In genomic region chr4:169826634-169827187, GRCh38 we compare ENCODE assay signal across 17 cellular contexts.
"Had no signal": no experiment of that assay in that cellular context is flagged by ENCODE, and none has a peak within 500 bp of the region (broad histone marks: within the 10 kb centered on the region; RNA-seq: fewer than 3 reads in every experiment).

No MANE protein-coding gene starts in this region.

- H3K9me3 Mint-ChIP-seq: dendritic cell treated with granulocyte-macrophage colony-stimulating factor and Interleukin-4, amounts not matched to agents 40 ng/mL and 50 ng/mL, for 4 days; effector memory CD8-positive, alpha-beta T cell; type B pancreatic cell had no signal

- H3K27me3 ChIP-seq: gastroesophageal sphincter, neutrophil, sigmoid colon had no signal

- ATAC-seq: effector memory CD8-positive, alpha-beta T cell; gastroesophageal sphincter; left cardiac atrium; naive thymus-derived CD4-positive, alpha-beta T cell; psoas muscle had no signal

- H3K4me3 Mint-ChIP-seq: dendritic cell treated with granulocyte-macrophage colony-stimulating factor and Interleukin-4, amounts not matched to agents 40 ng/mL and 50 ng/mL, for 4 days; effector memory CD8-positive, alpha-beta T cell; naive thymus-derived CD4-positive, alpha-beta T cell; type B pancreatic cell had no signal

- DNase-seq: effector memory CD8-positive, alpha-beta T cell; esophagus squamous epithelium; foreskin fibroblast; glutamatergic neuron; kidney; left cardiac atrium; mesendoderm; naive thymus-derived CD4-positive, alpha-beta T cell; psoas muscle; sigmoid colon; small intestine; stimulated activated CD4-positive, alpha-beta T cell treated with anti-CD3 and anti-CD28 coated beads, Interleukin-12 subunit alpha, Interleukin-12 subunit beta, amount 100 ng/mL, for 4 hours; stimulated activated naive CD4-positive, alpha-beta T cell treated with Interleukin-2 at 50 U/mL for 16 hours had no signal

- H3K4me3 ChIP-seq: esophagus squamous epithelium, gastroesophageal sphincter, psoas muscle, sigmoid colon had no signal

- H3K27ac Mint-ChIP-seq: dendritic cell treated with granulocyte-macrophage colony-stimulating factor and Interleukin-4, amounts not matched to agents 40 ng/mL and 50 ng/mL, for 4 days; effector memory CD8-positive, alpha-beta T cell; naive thymus-derived CD4-positive, alpha-beta T cell; type B pancreatic cell had no signal

- H3K4me1 ChIP-seq: esophagus squamous epithelium, gastroesophageal sphincter, psoas muscle, sigmoid colon had no signal

- H3K36me3 Mint-ChIP-seq: type B pancreatic cell had no signal

- H3K27ac ChIP-seq: esophagus squamous epithelium, gastroesophageal sphincter, neutrophil, psoas muscle, sigmoid colon had no signal

- H3K36me3 ChIP-seq: esophagus squamous epithelium, gastroesophageal sphincter, neutrophil, sigmoid colon had no signal

- H3K9me3 ChIP-seq: esophagus squamous epithelium, gastroesophageal sphincter, neutrophil, psoas muscle, sigmoid colon had no signal
